Comparison of ENCODE assay signal across 10 cellular contexts in the genomic region with DNA sequence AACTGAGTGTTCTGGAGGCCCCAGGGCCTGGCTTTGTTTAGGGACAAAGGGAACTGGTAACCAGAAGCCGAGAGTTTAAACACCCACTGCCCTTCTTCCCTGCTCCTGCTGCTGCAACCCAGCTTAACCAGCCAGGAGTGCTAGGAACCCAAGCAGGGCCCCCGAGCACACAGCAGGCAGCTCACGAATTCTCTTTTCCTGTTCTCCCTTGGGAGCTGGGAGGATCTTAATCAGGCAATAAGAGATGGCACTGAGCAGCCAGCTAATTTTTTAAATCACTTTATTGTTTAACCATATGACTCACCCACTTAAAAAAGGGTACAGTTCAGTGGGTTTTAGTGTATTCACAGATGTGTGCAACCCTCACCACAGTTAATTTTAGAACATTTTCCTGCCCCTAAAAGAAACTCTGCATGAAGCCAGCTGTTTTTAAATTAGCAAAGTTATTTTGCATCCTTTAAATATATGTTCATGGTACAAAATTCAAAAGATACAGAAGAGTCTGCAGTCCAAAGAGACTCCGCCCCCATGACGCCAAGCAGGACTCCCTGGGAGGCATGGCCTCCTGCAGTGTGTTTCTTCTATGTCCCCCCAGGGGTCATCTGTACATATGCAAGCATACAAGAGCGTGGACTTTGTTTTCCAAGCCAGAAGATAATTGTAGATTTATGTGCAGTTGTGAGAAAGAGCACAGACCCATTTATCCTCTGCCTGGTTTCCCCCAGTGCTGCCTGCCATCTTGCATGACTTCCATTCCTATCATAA. TPM values are rescaled to one million over a fixed set of nuclear protein-coding genes. Genes with fewer than 3 reads are reported as not detected.
DNase-seq lines count a peak whose midpoint lies in the region; ATAC-seq and TF ChIP-seq lines count a peak whose summit lies in the region.
"Had no signal": no experiment of that assay in that cellular context is flagged by ENCODE, and none has a peak within 500 bp of the region (broad histone marks: within the 10 kb centered on the region; RNA-seq: fewer than 3 reads in every experiment).

No MANE protein-coding gene starts in this region.

- no peaks in the 10 kb centered on the region for H3K9me3 ChIP-seq in BLaER1 treated with 17β-estradiol and CSF1 and Interleukin-3, amounts not matched to agents 10 nM and 100 nM (replicated peaks in 1 of 11)
- H3K9me3 ChIP-seq in HUES64 (ENCODE audit: insufficient read depth, low read depth, low read length), result no peaks in the 10 kb centered on the region
- no peaks in the 10 kb centered on the region for H3K9me3 ChIP-seq in CD4-positive, alpha-beta T cell (ENCODE audit: control insufficient read depth, low read length)

- H3K27me3 ChIP-seq in BLaER1 treated with 17β-estradiol and CSF1 and Interleukin-3, amounts not matched to agents 10 nM and 100 nM, result no peaks in the 10 kb centered on the region
- no peaks in the 10 kb centered on the region for H3K27me3 ChIP-seq in HUES64 (ENCODE audit: insufficient read depth, low read length)
- H3K27me3 ChIP-seq in CD4-positive, alpha-beta T cell (ENCODE audit: control insufficient read depth, insufficient read depth, low read length), result no peaks in the 10 kb centered on the region

- H3K36me3 ChIP-seq in BLaER1 treated with 17β-estradiol and CSF1 and Interleukin-3, amounts not matched to agents 10 nM and 100 nM, result peaks cover 0 to 67% (median 30%) of the 10 kb centered on the region in 11 experiments; a peak in 15 of 22 replicates
- H3K36me3 ChIP-seq in HUES64 (ENCODE audit: insufficient read depth, low read length), result 0 out of 2 replicates have a peak, but pooled peaks cover 17% of the 10 kb centered on the region

- TF ChIP-seq CTCF in CD4-positive, alpha-beta T cell (IDR thresholded peaks at IDR 0.05), result no peak

- CTCF ChIA-PET in CD4-positive, alpha-beta T cell (lab: Charles Lee), result no interaction called here

- peaks cover 63 to 73% (median 66%) of the 10 kb centered on the region in 10 experiments for H3K4me1 ChIP-seq in BLaER1 treated with 17β-estradiol and CSF1 and Interleukin-3, amounts not matched to agents 10 nM and 100 nM
- H3K4me1 ChIP-seq in HUES64 (ENCODE audit: insufficient read depth, low read length), result peaks cover 19% of the 10 kb centered on the region

- no peaks in the 10 kb centered on the region for H3K9me3 Mint-ChIP-seq in CD4-positive, alpha-beta T cell
- H3K9me3 Mint-ChIP-seq: activated T-helper 1 cell treated with anti-CD3 and anti-CD28 coated beads, Interleukin-12 subunit alpha, Interleukin-12 subunit beta, Interleukin-2, Interleukin-4 antibody, amounts not matched to agents 30 ng/mL and 10 ng/mL and 1 ng/mL, durations not matched to agents 14 hours and 24 hours and 36 hours had no signal

- no peak for ATAC-seq in CD4-positive, alpha-beta T cell (ENCODE audit: poor library complexity)

- peak overlapping the region in 6 of 10 experiments; percentile 11 to 35 (median 24); a peak in 4 of 20 replicates for H3K4me3 ChIP-seq in BLaER1 treated with 17β-estradiol and CSF1 and Interleukin-3, amounts not matched to agents 10 nM and 100 nM
- no peak overlapping the region for H3K4me3 ChIP-seq in HUES64 (ENCODE audit: low read length)

- peak overlapping the region; percentile 67 to 97 (median 89) for H3K4me2 ChIP-seq in BLaER1 treated with 17β-estradiol and CSF1 and Interleukin-3, amounts not matched to agents 10 nM and 100 nM

- peak overlapping the region in 10 of 11 experiments; percentile 38 to 73 (median 58); a peak in 20 of 22 replicates for H3K9ac ChIP-seq in BLaER1 treated with 17β-estradiol and CSF1 and Interleukin-3, amounts not matched to agents 10 nM and 100 nM
- H3K9ac ChIP-seq in HUES64 (ENCODE audit: low read depth, low read length), result no peak overlapping the region

- peaks cover 0 to 70% (median 23%) of the 10 kb centered on the region in 11 experiments; a peak in 14 of 22 replicates for H4K20me1 ChIP-seq in BLaER1 treated with 17β-estradiol and CSF1 and Interleukin-3, amounts not matched to agents 10 nM and 100 nM

- no peaks in the 10 kb centered on the region for H3K27me3 Mint-ChIP-seq in CD4-positive, alpha-beta T cell

- no peak overlapping the region for H3K27ac Mint-ChIP-seq in CD4-positive, alpha-beta T cell
- H3K27ac Mint-ChIP-seq: activated T-helper 1 cell treated with anti-CD3 and anti-CD28 coated beads, Interleukin-12 subunit alpha, Interleukin-12 subunit beta, Interleukin-2, Interleukin-4 antibody, amounts not matched to agents 30 ng/mL and 10 ng/mL and 1 ng/mL, durations not matched to agents 14 hours and 24 hours and 36 hours had no signal

- intact Hi-C loops in CD4-positive, alpha-beta T cell (cut with DNase I, micrococcal nuclease), result no loop called here

- peak; percentile 81 for DNase-seq in RPMI7951 (ENCODE audit: low read depth)
- peak; percentile 14 for DNase-seq in iris pigment epithelial cell (ENCODE audit: low read depth)
- DNase-seq in activated CD8-positive, alpha-beta memory T cell treated with anti-CD3 and anti-CD28 coated beads, Interleukin-2, amount 50 U/mL, for 48 hours, result no peak
- DNase-seq in CD4-positive, alpha-beta T cell, result no peak
- DNase-seq in medulla oblongata (ENCODE audit: extremely low spot score), result no peak
- DNase-seq in stimulated activated CD4-positive, alpha-beta T cell treated with anti-CD3 and anti-CD28 coated beads, Interleukin-4, amount 100 ng/mL, for 24 hours, result no peak
- DNase-seq: effector CD8-positive, alpha-beta T cell had no signal

- WGBS in HUES64, result 67% methylated on average over 6 of the region's 6 CpGs

- H3K27ac ChIP-seq in BLaER1 treated with 17β-estradiol and CSF1 and Interleukin-3, amounts not matched to agents 10 nM and 100 nM, result peak overlapping the region in 9 of 11 experiments; percentile 54 to 80 (median 66); a peak in 18 of 22 replicates
- peak overlapping the region; percentile 41; the same call in 1 of the 2 replicates for H3K27ac ChIP-seq in HUES64 (ENCODE audit: low read depth, low read length)
- no peak overlapping the region for H3K27ac ChIP-seq in CD4-positive, alpha-beta T cell (ENCODE audit: low read depth, low read length)

- POLR2A ChIA-PET in CD4-positive, alpha-beta T cell (lab: Charles Lee), result no interaction called here

- H3K4me1 Mint-ChIP-seq in CD4-positive, alpha-beta T cell (ENCODE audit: low read depth), result no peaks in the 10 kb centered on the region

- H3K36me3 Mint-ChIP-seq in CD4-positive, alpha-beta T cell (ENCODE audit: low read depth), result no peaks in the 10 kb centered on the region

- no peak overlapping the region for H3K4me3 Mint-ChIP-seq in CD4-positive, alpha-beta T cell
- H3K4me3 Mint-ChIP-seq: activated T-helper 1 cell treated with anti-CD3 and anti-CD28 coated beads, Interleukin-12 subunit alpha, Interleukin-12 subunit beta, Interleukin-2, Interleukin-4 antibody, amounts not matched to agents 30 ng/mL and 10 ng/mL and 1 ng/mL, durations not matched to agents 14 hours and 24 hours and 36 hours had no signal

RNA-seq across cellular contexts. Expression of gene PPP6R3, which starts 18.9 kb away (rescaled TPM):
- polyA plus RNA-seq in HUES64 (2013, experiment 1 of 2), result 82.7 TPM
- 87.9 TPM for polyA plus RNA-seq in HUES64 (2013, experiment 2 of 2)
- total RNA-seq in RPMI7951 (2014; rRNA removed; shearing (Covaris generic)), result 92.3 and 113 TPM in 2 replicates
- total RNA-seq in CD4-positive, alpha-beta T cell, result 100 to 1,000 TPM; 108 to 109 TPM

Comparison
In these comparisons a context has a peak if more than half of its experiments do, and no peak if none do; other contexts are left out.
1. DNase-seq: peak in RPMI7951 (single experiment) and iris pigment epithelial cell (single experiment); none in activated CD8-positive, alpha-beta memory T cell treated with anti-CD3 and anti-CD28 coated beads, Interleukin-2, amount 50 U/mL, for 48 hours (single experiment), CD4-positive, alpha-beta T cell (0 of 10), medulla oblongata (single experiment) and stimulated activated CD4-positive, alpha-beta T cell treated with anti-CD3 and anti-CD28 coated beads, Interleukin-4, amount 100 ng/mL, for 24 hours (single experiment).